ENCODE assay signal across 18 cellular contexts in genomic region chr11:35750981-35751663, GRCh38.
"Had no signal": no experiment of that assay in that cellular context is flagged by ENCODE, and none has a peak within 500 bp of the region (broad histone marks: within the 10 kb centered on the region; RNA-seq: fewer than 3 reads in every experiment).

No MANE protein-coding gene starts in this region.

- H3K4me1 ChIP-seq: stomach had no signal

- ATAC-seq: activated T-cell treated with anti-CD3 and anti-CD28 coated beads, Interleukin-2, amount 50 U/mL, for 72 hours; effector memory CD8-positive, alpha-beta T cell; naive thymus-derived CD4-positive, alpha-beta T cell had no signal

- H3K4me3 Mint-ChIP-seq: activated naive CD4-positive, alpha-beta T cell treated with anti-CD3 and anti-CD28 coated beads, Interleukin-2, amount 50 U/mL, for 24 hours; activated T-cell treated with anti-CD3 and anti-CD28 coated beads, Interleukin-2, amount 50 U/mL, for 72 hours; effector memory CD8-positive, alpha-beta T cell; naive thymus-derived CD4-positive, alpha-beta T cell; type B pancreatic cell had no signal

- H3K27me3 ChIP-seq: cardiac muscle cell, ovary, right lobe of liver, stomach had no signal

- H3K27me3 Mint-ChIP-seq: activated naive CD4-positive, alpha-beta T cell treated with anti-CD3 and anti-CD28 coated beads, Interleukin-2, amount 50 U/mL, for 24 hours; effector memory CD8-positive, alpha-beta T cell; naive thymus-derived CD4-positive, alpha-beta T cell; type B pancreatic cell had no signal

- DNase-seq: activated CD4-positive, alpha-beta T cell treated with anti-CD3 and anti-CD28 coated beads for 1 hour; activated CD8-positive, alpha-beta memory T cell treated with anti-CD3 and anti-CD28 coated beads for 24 hours; activated CD8-positive, alpha-beta memory T cell treated with anti-CD3 and anti-CD28 coated beads, Interleukin-2, amount 50 U/mL, for 48 hours; activated gamma-delta T cell; activated T-cell treated with anti-CD3 and anti-CD28 coated beads, Interleukin-2, amount 50 U/mL, for 72 hours; effector memory CD8-positive, alpha-beta T cell; erythroblast; mesendoderm; naive thymus-derived CD4-positive, alpha-beta T cell; ovary; right lobe of liver; stimulated activated CD4-positive, alpha-beta T cell treated with anti-CD3 and anti-CD28 coated beads, Interleukin-15, amount 100 ng/mL, for 24 hours; stimulated activated CD4-positive, alpha-beta T cell treated with anti-CD3 and anti-CD28 coated beads, Interleukin-2, amount 100 ng/mL, for 48 hours; stomach; WERI-Rb-1 had no signal

- H3K36me3 ChIP-seq: cardiac muscle cell, ovary, right lobe of liver, WERI-Rb-1 had no signal

- H3K9me3 Mint-ChIP-seq: activated naive CD4-positive, alpha-beta T cell treated with anti-CD3 and anti-CD28 coated beads, Interleukin-2, amount 50 U/mL, for 24 hours; effector memory CD8-positive, alpha-beta T cell; type B pancreatic cell had no signal

- H3K9me3 ChIP-seq: ovary, right lobe of liver, stomach had no signal

- H3K27ac Mint-ChIP-seq: activated naive CD4-positive, alpha-beta T cell treated with anti-CD3 and anti-CD28 coated beads, Interleukin-2, amount 50 U/mL, for 24 hours; effector memory CD8-positive, alpha-beta T cell; type B pancreatic cell had no signal

- H3K27ac ChIP-seq: cardiac muscle cell, ovary, stomach, WERI-Rb-1 had no signal

- H3K4me3 ChIP-seq: cardiac muscle cell, ovary, right lobe of liver, stomach had no signal
